ENCODE assay signal across 17 cellular contexts in genomic region chr16:8716592-8716991, GRCh38. TPM values are rescaled to one million over a fixed set of nuclear protein-coding genes. Genes with fewer than 3 reads are reported as not detected.
DNase-seq lines count a peak whose midpoint lies in the region; TF ChIP-seq lines count a peak whose summit lies in the region.
"Had no signal": no experiment of that assay in that cellular context is flagged by ENCODE, and none has a peak within 500 bp of the region (broad histone marks: within the 10 kb centered on the region; RNA-seq: fewer than 3 reads in every experiment).

No MANE protein-coding gene starts in this region.

- no peaks in the 10 kb centered on the region for H3K79me2 ChIP-seq in mammary epithelial cell (ENCODE audit: insufficient read depth, low read length)

- CTCF ChIA-PET in mammary epithelial cell (lab: Charles Lee; ENCODE audit: low non-redundant PET), result no interaction called here

- in situ Hi-C loops in mammary epithelial cell (cut with MboI; ENCODE audit: low sequenced_read_pairs in 2 of 2), result no loop called here
- in situ Hi-C loops in HAP-1 (cut with MboI; ENCODE audit: low sequenced_read_pairs), result no loop called here

- H3K4me2 ChIP-seq in mammary epithelial cell (ENCODE audit: insufficient read depth, low read depth, low read length), result peak overlapping the region; percentile 9
- H3K4me2 ChIP-seq: BLaER1 treated with 17β-estradiol and CSF1 and Interleukin-3, amounts not matched to agents 10 nM and 100 nM had no signal

- peaks cover 10% of the 10 kb centered on the region for H3K9me3 ChIP-seq in mammary epithelial cell (replicated peaks; ENCODE audit: insufficient read depth, low read length)
- H3K9me3 ChIP-seq in prostate gland, result no peaks in the 10 kb centered on the region
- H3K9me3 ChIP-seq in HAP-1, result peaks cover 3% of the 10 kb centered on the region; the same call in 1 of the 2 replicates

- peaks cover 5% of the 10 kb centered on the region for H3K27me3 ChIP-seq in mammary epithelial cell (ENCODE audit: insufficient read depth, low read length)
- H3K27me3 ChIP-seq in prostate gland (replicated peaks; ENCODE audit: insufficient read depth), result no peaks in the 10 kb centered on the region
- H3K27me3 ChIP-seq in HAP-1 (ENCODE audit: low read depth), result no peaks in the 10 kb centered on the region
- H3K27me3 ChIP-seq: BLaER1 treated with 17β-estradiol and CSF1 and Interleukin-3, amounts not matched to agents 10 nM and 100 nM had no signal

- H3K4me1 ChIP-seq in mammary epithelial cell (ENCODE audit: insufficient read depth, low read length) (peaks cover 5% of the 10 kb centered on the region), prostate gland (replicated peaks) (peaks cover 7% of the 10 kb centered on the region), HAP-1 (no peaks in the 10 kb centered on the region; the same call in 1 of the 2 replicates)

- no peak for TF ChIP-seq POLR2A in prostate gland (IDR thresholded peaks at IDR 0.05)

- H3K27ac ChIP-seq in mammary epithelial cell (ENCODE audit: insufficient read depth, low read depth, low read length), result peak overlapping the region; percentile 23
- no peak overlapping the region for H3K27ac ChIP-seq in prostate gland
- H3K27ac ChIP-seq: BLaER1 treated with 17β-estradiol and CSF1 and Interleukin-3, amounts not matched to agents 10 nM and 100 nM had no signal

- DNase-seq in NCI-H345 (lab: John Stamatoyannopoulos, UW) (peak; percentile 69), NCI-H345 treated with DMSO at 0.1 percent for 48 hours (lab: John Stamatoyannopoulos, UW; ENCODE audit: unreplicated experiment) (no peak), NCI-H2196 (lab: John Stamatoyannopoulos, UW; ENCODE audit: unreplicated experiment) (peak; percentile 77), mammary epithelial cell (peak; percentile 97), prostate gland (ENCODE audit: low spot score) (peak; percentile 75), HAP-1 (ENCODE audit: low spot score in 2 of 2) (no peak), cerebellum (ENCODE audit: low spot score) (no peak)
- DNase-seq in activated CD8-positive, alpha-beta memory T cell treated with anti-CD3 and anti-CD28 coated beads, Interleukin-2, amount 50 U/mL, for 4 hours, result no peak
- DNase-seq: activated CD4-positive, alpha-beta memory T cell treated with anti-CD3 and anti-CD28 coated beads for 36 hours; activated naive CD4-positive, alpha-beta T cell treated with anti-CD3 and anti-CD28 coated beads, Interleukin-2, amount 10 ng/mL, durations not matched to agents 7 days and 5 days; activated T-cell treated with anti-CD3 and anti-CD28 coated beads, Interleukin-2, amount 50 U/mL, for 4 hours; anterior cingulate cortex; cerebellar nuclear complex; effector CD8-positive, alpha-beta T cell; KBM-7; NCI-H146 had no signal

- no peaks in the 10 kb centered on the region for H4K20me1 ChIP-seq in mammary epithelial cell (ENCODE audit: insufficient read depth, low read length)

- 6% methylated on average over 10 of the region's 10 CpGs for WGBS in mammary epithelial cell (ENCODE audit: low coverage, missing lambda C conversion rate)
- 58% methylated on average over 10 of the region's 10 CpGs for WGBS in prostate gland

- TF ChIP-seq CTCF in mammary epithelial cell (conservative IDR thresholded peaks at IDR 0.05 in 1 of 2, IDR thresholded peaks at IDR 0.05 in 1 of 2; ENCODE audit: extremely low read depth in 1 of 2, insufficient read depth in 1 of 2, low read depth in 1 of 2, low read length in 2 of 2) (no peak), prostate gland (IDR thresholded peaks at IDR 0.05) (no peak)

- H2AFZ ChIP-seq in mammary epithelial cell (ENCODE audit: low read depth, low read length), result no peak overlapping the region

- no peak overlapping the region for H3K4me3 ChIP-seq in mammary epithelial cell (replicated peaks in 1 of 3; ENCODE audit: insufficient read depth in 1 of 3, low read depth in 2 of 3, low read length in 3 of 3)
- H3K4me3 ChIP-seq in prostate gland, result no peak overlapping the region
- no peak overlapping the region for H3K4me3 ChIP-seq in HAP-1
- H3K4me3 ChIP-seq: BLaER1 treated with 17β-estradiol and CSF1 and Interleukin-3, amounts not matched to agents 10 nM and 100 nM had no signal

- intact Hi-C loops in mammary epithelial cell (cut with micrococcal nuclease) (loop anchor here (2.0 kb wide), 1 partner anchor 38 kb away; no protein-coding TSS in a partner anchor), prostate gland (cut with DNase I) (no loop called here)

- dilution Hi-C loops in mammary epithelial cell (cut with HindIII; ENCODE audit: low sequenced_read_pairs), result no loop called here

- BruUV-seq in mammary epithelial cell (replicated peaks; lab: Mats Ljungman, UMichigan), result no TSS peak

- no peak overlapping the region for H3K9ac ChIP-seq in mammary epithelial cell (ENCODE audit: insufficient read depth, low read length)
- H3K9ac ChIP-seq: BLaER1 treated with 17β-estradiol and CSF1 and Interleukin-3, amounts not matched to agents 10 nM and 100 nM had no signal

- H3K36me3 ChIP-seq in mammary epithelial cell (ENCODE audit: insufficient read depth, low read length), result no peaks in the 10 kb centered on the region
- H3K36me3 ChIP-seq in prostate gland, result no peaks in the 10 kb centered on the region
- no peaks in the 10 kb centered on the region for H3K36me3 ChIP-seq in HAP-1 (replicated peaks)

RNA-seq across cellular contexts. Expression of gene ABAT, which starts 42.2 kb away (rescaled TPM):
- total RNA-seq in mammary epithelial cell, result 10 to 100 TPM; 13.6 to 20.5 TPM
- 7.4 TPM for polyA plus RNA-seq in mammary epithelial cell
- polyA minus RNA-seq in mammary epithelial cell, result 8.6 TPM
- 10 to 100 TPM; 67.4 to 74.7 TPM for total RNA-seq in prostate gland
- 139 TPM for total RNA-seq in cerebellum

Comparison
In these comparisons a context has a peak if more than half of its experiments do, and no peak if none do; other contexts are left out.
1. DNase-seq: peak in NCI-H345 (single experiment), NCI-H2196 (single experiment), mammary epithelial cell (single experiment) and prostate gland (single experiment); none in NCI-H345 treated with DMSO at 0.1 percent for 48 hours (single experiment), activated CD8-positive, alpha-beta memory T cell treated with anti-CD3 and anti-CD28 coated beads, Interleukin-2, amount 50 U/mL, for 4 hours (single experiment), HAP-1 (0 of 2) and cerebellum (single experiment).